8 cellular contexts compared by ENCODE assay signal in the genomic region with DNA sequence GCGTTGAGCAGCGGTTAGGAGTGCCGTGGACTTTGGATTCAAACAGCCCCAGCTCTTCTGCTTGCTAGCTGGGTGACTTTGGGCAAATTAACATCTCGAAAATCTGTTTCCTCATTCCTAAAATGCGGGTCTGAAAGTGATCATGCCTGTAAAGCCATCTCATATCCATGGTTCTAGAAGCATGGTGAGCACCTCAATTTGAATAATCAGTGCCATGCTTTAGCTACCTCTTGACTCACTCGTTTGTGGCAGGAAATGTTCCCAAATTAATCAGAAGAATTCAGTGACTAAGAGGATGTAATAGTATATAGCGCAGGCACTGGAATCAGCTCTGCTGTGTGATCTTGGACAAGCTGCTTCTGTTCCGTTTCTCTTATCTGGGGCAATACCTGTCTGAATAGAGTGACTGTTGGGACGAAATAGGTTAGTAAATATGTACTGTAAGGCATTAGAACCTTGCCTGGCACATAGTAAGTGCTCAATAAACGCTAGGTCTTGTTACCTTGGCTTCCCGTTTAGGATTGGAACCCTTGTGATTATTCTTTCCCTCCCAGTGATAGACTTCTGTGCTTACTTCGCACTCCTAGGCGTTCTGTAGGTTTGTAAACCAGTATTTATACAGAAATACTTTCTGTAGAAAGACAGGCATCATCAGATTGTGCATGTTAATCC.
A peak's percentile ranks its signal among the peaks of the same experiment; 100 is the strongest.
DNase-seq lines count a peak whose midpoint lies in the region; FAIRE-seq and TF ChIP-seq lines count a peak whose summit lies in the region.

No MANE protein-coding gene starts in this region.

- no peak for TF ChIP-seq POLR2A in H54 (IDR thresholded peaks at IDR 0.05; ENCODE audit: low read depth, low read length)

- H3K36me3 ChIP-seq in rectal smooth muscle tissue (ENCODE audit: control insufficient read depth, insufficient read depth, low read length) = no peaks in the 10 kb centered on the region

- FAIRE-seq in H54 (lab: Jason Lieb, UNC) = peak; percentile 60

- no peaks in the 10 kb centered on the region for H3K4me1 ChIP-seq in rectal smooth muscle tissue (ENCODE audit: control insufficient read depth, insufficient read depth, low read length)

- peak; percentile 70 for DNase-seq in H54 (ENCODE audit: insufficient read length, low spot score)
- DNase-seq in glomerular visceral epithelial cell (ENCODE audit: extremely low spot score) = peak; percentile 71
- DNase-seq in NCI-H2171 treated with DMSO at 0.1 percent for 48 hours (lab: John Stamatoyannopoulos, UW) = no peak
- no peak for DNase-seq in 8988T
- no peak for DNase-seq in NCI-H446 treated with DMSO at 0.1 percent for 48 hours (lab: John Stamatoyannopoulos, UW)

- peak overlapping the region; percentile 66 for H3K27ac ChIP-seq in 22Rv1
- H3K27ac ChIP-seq in rectal smooth muscle tissue (ENCODE audit: low read depth, low read length) = no peak overlapping the region

- H3K4me3 ChIP-seq in WI38 (ENCODE audit: low read depth, low read length) (peak overlapping the region; percentile 66), rectal smooth muscle tissue (ENCODE audit: low read length) (peak overlapping the region; percentile 74)

- no peak for TF ChIP-seq CTCF in 22Rv1 (IDR thresholded peaks at IDR 0.05)
- no peak for TF ChIP-seq CTCF in WI38 (IDR thresholded peaks at IDR 0.05; ENCODE audit: low read depth, low read length)

- H3K27me3 ChIP-seq in rectal smooth muscle tissue (ENCODE audit: control insufficient read depth, insufficient read depth, low read length) = no peaks in the 10 kb centered on the region

- no peak overlapping the region for H3K9ac ChIP-seq in rectal smooth muscle tissue (ENCODE audit: low read length)

Comparison
In these comparisons a context has a peak if more than half of its experiments do, and no peak if none do; other contexts are left out.
1. DNase-seq: peak in H54 (single experiment) and glomerular visceral epithelial cell (single experiment); none in NCI-H2171 treated with DMSO at 0.1 percent for 48 hours (single experiment), 8988T (single experiment) and NCI-H446 treated with DMSO at 0.1 percent for 48 hours (single experiment).